In the genomic region with DNA sequence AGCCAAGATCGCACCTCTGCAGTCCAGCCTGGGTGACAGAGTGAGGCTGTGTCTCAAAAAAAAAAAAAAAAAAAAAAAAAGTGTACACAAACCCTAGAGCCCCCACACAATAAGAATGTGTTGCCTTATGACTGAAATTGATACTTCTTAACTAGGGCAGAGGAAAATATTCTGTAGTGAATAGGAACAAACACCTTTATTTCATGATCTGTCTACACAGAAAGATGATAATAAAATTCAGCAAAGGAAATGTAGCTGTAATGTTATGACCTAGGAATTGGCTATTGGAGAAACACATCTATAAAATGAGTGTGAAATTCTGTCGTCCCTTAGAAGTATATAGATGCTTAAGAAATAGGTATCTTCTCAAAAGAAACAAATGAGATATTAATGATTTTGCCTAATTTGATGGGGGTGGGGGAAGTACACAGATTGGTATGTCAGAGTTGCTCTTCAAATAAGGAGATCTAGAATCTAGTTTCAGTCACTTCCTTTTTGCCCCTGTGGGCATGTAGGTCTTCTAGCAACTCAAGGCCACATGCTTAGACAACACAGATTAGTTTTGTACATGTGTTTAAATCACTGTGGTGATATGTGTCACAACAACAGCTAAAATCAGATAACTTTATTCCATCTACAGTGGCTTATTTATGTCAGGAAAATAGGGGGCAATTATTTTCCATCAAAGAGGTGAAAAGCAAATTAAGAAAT, we compare ENCODE assay signal across 20 cellular contexts. TPM values are rescaled to one million over a fixed set of nuclear protein-coding genes. Genes with fewer than 3 reads are reported as not detected.
DNase-seq lines count a peak whose midpoint lies in the region; ATAC-seq, FAIRE-seq and TF ChIP-seq lines count a peak whose summit lies in the region.
"Had no signal": no experiment of that assay in that cellular context is flagged by ENCODE, and none has a peak within 500 bp of the region (broad histone marks: within the 10 kb centered on the region; RNA-seq: fewer than 3 reads in every experiment).

No MANE protein-coding gene starts in this region.

- intact Hi-C loops in activated naive CD4-positive, alpha-beta T cell treated with anti-CD3 and anti-CD28 coated beads for 36 hours (cut with micrococcal nuclease), result loop anchor here (1.0 to 10.0 kb wide), 5 partner anchors 15 to 917 kb away; a partner anchor contains a TSS
- intact Hi-C loops in heart left ventricle (cut with DNase I), result loop anchor here in 1 of 10 donors (10.0 kb wide), 1 partner anchor 183 kb away; no protein-coding TSS in a partner anchor

- no peaks in the 10 kb centered on the region for H3K27me3 Mint-ChIP-seq in activated naive CD4-positive, alpha-beta T cell treated with anti-CD3 and anti-CD28 coated beads, Interleukin-2, amount 50 U/mL, for 24 hours
- H3K27me3 Mint-ChIP-seq in activated naive CD4-positive, alpha-beta T cell treated with anti-CD3 and anti-CD28 coated beads for 36 hours (ENCODE audit: low read depth), result no peaks in the 10 kb centered on the region
- H3K27me3 Mint-ChIP-seq in activated naive CD8-positive, alpha-beta T cell, result no peaks in the 10 kb centered on the region
- H3K27me3 Mint-ChIP-seq: type B pancreatic cell had no signal

- H3K4me3 ChIP-seq in heart left ventricle, result no peak overlapping the region

- no peaks in the 10 kb centered on the region for H3K9me3 Mint-ChIP-seq in activated naive CD4-positive, alpha-beta T cell treated with anti-CD3 and anti-CD28 coated beads, Interleukin-2, amount 50 U/mL, for 24 hours
- H3K9me3 Mint-ChIP-seq in activated naive CD4-positive, alpha-beta T cell treated with anti-CD3 and anti-CD28 coated beads for 36 hours, result no peaks in the 10 kb centered on the region
- H3K9me3 Mint-ChIP-seq in activated naive CD8-positive, alpha-beta T cell (ENCODE audit: low read depth), result no peaks in the 10 kb centered on the region
- H3K9me3 Mint-ChIP-seq: HFFc6, type B pancreatic cell had no signal

- no peak overlapping the region for H3K4me3 Mint-ChIP-seq in activated naive CD4-positive, alpha-beta T cell treated with anti-CD3 and anti-CD28 coated beads, Interleukin-2, amount 50 U/mL, for 24 hours
- H3K4me3 Mint-ChIP-seq in activated naive CD4-positive, alpha-beta T cell treated with anti-CD3 and anti-CD28 coated beads for 36 hours, result no peak overlapping the region
- H3K4me3 Mint-ChIP-seq in activated naive CD8-positive, alpha-beta T cell, result no peak overlapping the region
- H3K4me3 Mint-ChIP-seq: HFFc6, type B pancreatic cell had no signal

- H3K36me3 Mint-ChIP-seq in activated naive CD4-positive, alpha-beta T cell treated with anti-CD3 and anti-CD28 coated beads, Interleukin-2, amount 50 U/mL, for 24 hours, result peaks cover 3% of the 10 kb centered on the region
- H3K36me3 Mint-ChIP-seq in activated naive CD4-positive, alpha-beta T cell treated with anti-CD3 and anti-CD28 coated beads for 36 hours (ENCODE audit: low read depth), result peaks cover 3% of the 10 kb centered on the region
- peaks cover 7% of the 10 kb centered on the region for H3K36me3 Mint-ChIP-seq in activated naive CD8-positive, alpha-beta T cell

- no peaks in the 10 kb centered on the region for H3K27me3 ChIP-seq in heart left ventricle

- peaks cover 0 to 52% (median 19%) of the 10 kb centered on the region in 9 donors for H3K36me3 ChIP-seq in heart left ventricle

- no peak for DNase-seq in activated naive CD4-positive, alpha-beta T cell treated with anti-CD3 and anti-CD28 coated beads for 36 hours
- DNase-seq in NCI-H510A treated with DMSO at 0.1 percent for 48 hours (lab: John Stamatoyannopoulos, UW), result no peak
- no peak for DNase-seq in heart left ventricle
- no peak for DNase-seq in HTR-8/SVneo (ENCODE audit: insufficient read length, low spot score)
- no peak for DNase-seq in globus pallidus (ENCODE audit: low spot score)
- DNase-seq: activated CD8-positive, alpha-beta memory T cell treated with anti-CD3 and anti-CD28 coated beads for 24 hours; activated naive CD4-positive, alpha-beta T cell treated with anti-CD3 and anti-CD28 coated beads, Interleukin-2, amount 50 U/mL, for 16 hours; DND-41; HFFc6; kidney glomerular epithelial cell; NCI-H1105 treated with DMSO at 0.1 percent for 48 hours; NCI-H446 treated with DMSO at 0.1 percent for 48 hours; stimulated activated CD4-positive, alpha-beta T cell treated with anti-CD3 and anti-CD28 coated beads, Interleukin-15, amount 100 ng/mL, for 24 hours; T1000 had no signal

- peak overlapping the region; percentile 2 for H3K27ac Mint-ChIP-seq in activated naive CD4-positive, alpha-beta T cell treated with anti-CD3 and anti-CD28 coated beads, Interleukin-2, amount 50 U/mL, for 24 hours
- H3K27ac Mint-ChIP-seq in activated naive CD4-positive, alpha-beta T cell treated with anti-CD3 and anti-CD28 coated beads for 36 hours, result no peak overlapping the region
- peak overlapping the region; percentile 34 for H3K27ac Mint-ChIP-seq in activated naive CD8-positive, alpha-beta T cell
- H3K27ac Mint-ChIP-seq: HFFc6, type B pancreatic cell had no signal

- H3K27ac ChIP-seq in heart left ventricle, result no peak overlapping the region

- FAIRE-seq in HTR-8/SVneo (lab: Jason Lieb, UNC), result no peak

- H3K9me3 ChIP-seq in heart left ventricle, result no peaks in the 10 kb centered on the region

- 92 to 98% (median 96%) methylated on average over 2 of the region's 2 CpGs for WGBS in heart left ventricle, 4 donors

- TF ChIP-seq POLR2A in heart left ventricle (IDR thresholded peaks at IDR 0.05), result no peak

- TF ChIP-seq CTCF in heart left ventricle (IDR thresholded peaks at IDR 0.05), result no peak

- H3K4me1 Mint-ChIP-seq in activated naive CD4-positive, alpha-beta T cell treated with anti-CD3 and anti-CD28 coated beads, Interleukin-2, amount 50 U/mL, for 24 hours, result peaks cover 24% of the 10 kb centered on the region
- H3K4me1 Mint-ChIP-seq in activated naive CD4-positive, alpha-beta T cell treated with anti-CD3 and anti-CD28 coated beads for 36 hours (ENCODE audit: low read depth), result peaks cover 33% of the 10 kb centered on the region
- H3K4me1 Mint-ChIP-seq in activated naive CD8-positive, alpha-beta T cell (ENCODE audit: low read depth), result peaks cover 14% of the 10 kb centered on the region

- H3K4me1 ChIP-seq in heart left ventricle, result peaks cover 0 to 8% (median under 1%) of the 10 kb centered on the region in 12 donors

- CTCF ChIA-PET in activated naive CD4-positive, alpha-beta T cell treated with anti-CD3 and anti-CD28 coated beads for 36 hours (lab: Charles Lee), result no interaction called here

- ATAC-seq in HG03565 (IDR thresholded peaks at IDR 0.05; ENCODE audit: unreplicated experiment) (peak; percentile 29), heart left ventricle (no peak)

RNA-seq across cellular contexts. Expression of a gene that starts 10.7 kb away (rescaled TPM):
- not detected for total RNA-seq in activated naive CD4-positive, alpha-beta T cell treated with anti-CD3 and anti-CD28 coated beads for 36 hours
- total RNA-seq in heart left ventricle, result not detected
- polyA plus RNA-seq in heart left ventricle, result not detected
- total RNA-seq: cardiac septum, HFFc6, pulmonary artery endothelial cell had no signal

RNA-seq across cellular contexts. Expression of a gene that starts 32.6 kb away (rescaled TPM):
- total RNA-seq in activated naive CD4-positive, alpha-beta T cell treated with anti-CD3 and anti-CD28 coated beads for 36 hours, result not detected
- under 1 TPM in 5 of 9 donors, not detected in 4; 0.07 to 0.43 (median 0.16) TPM for total RNA-seq in heart left ventricle
- polyA plus RNA-seq in heart left ventricle, result under 1 TPM; 0.07 to 0.11 TPM
- total RNA-seq: HFFc6, pulmonary artery endothelial cell had no signal
